ENCODE assay signal across 8 cellular contexts in the genomic region with DNA sequence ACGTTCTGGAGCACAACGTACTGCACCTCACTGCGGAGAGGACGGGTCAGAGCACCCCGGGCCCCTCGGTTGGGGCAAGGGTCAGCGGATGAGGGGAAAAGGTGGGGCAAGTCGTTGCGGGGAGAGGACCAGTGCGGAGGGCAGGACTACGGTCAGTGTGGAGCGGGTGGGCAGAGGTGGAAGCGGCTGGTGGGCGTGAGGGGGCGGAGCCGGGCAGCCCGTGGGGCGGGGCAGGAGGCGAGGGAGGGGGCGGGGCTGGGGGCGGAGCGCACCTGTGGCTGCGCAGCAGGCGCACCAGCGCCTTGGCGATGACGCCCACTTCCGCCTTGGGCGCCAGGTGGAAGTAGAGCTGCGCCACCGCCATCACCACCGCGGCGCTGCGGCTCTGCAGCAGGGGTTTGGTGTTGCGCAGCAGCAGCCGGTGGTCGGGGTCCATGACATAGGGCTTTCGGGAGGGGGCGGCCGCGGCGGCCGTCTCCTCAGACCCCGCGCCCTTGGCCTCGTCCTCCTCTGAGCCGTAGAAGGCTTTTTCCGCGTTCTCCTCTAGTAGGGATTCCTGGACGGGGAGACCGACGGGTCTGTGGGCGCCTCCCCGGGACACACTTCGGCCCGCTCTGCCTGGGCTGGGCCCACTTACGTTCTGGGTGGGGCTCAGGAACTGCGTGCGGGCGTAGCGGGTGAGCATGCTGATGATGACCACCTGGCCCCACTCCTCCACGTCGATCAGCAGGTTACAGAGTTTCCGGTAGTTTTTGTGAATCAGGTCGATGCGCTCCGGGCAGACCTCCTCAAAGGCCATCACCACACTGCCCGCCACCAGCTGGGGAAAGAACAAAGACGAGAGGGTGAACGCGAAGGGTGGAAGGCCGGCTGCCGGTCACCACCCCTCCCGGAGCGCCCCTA. TPM values are rescaled to one million over a fixed set of nuclear protein-coding genes. Genes with fewer than 3 reads are reported as not detected.
A peak's percentile ranks its signal among the peaks of the same experiment; 100 is the strongest.
DNase-seq lines count a peak whose midpoint lies in the region; ATAC-seq, FAIRE-seq and TF ChIP-seq lines count a peak whose summit lies in the region.

No MANE protein-coding gene starts in this region.

- peak; percentile 87 to 88 for TF ChIP-seq POLR2A in H1 (IDR thresholded peaks at IDR 0.05; ENCODE audit: control extremely low read depth in 1 of 2, low read depth in 2 of 2, low read length in 2 of 2)

- peak; percentile 58 for DNase-seq in CD1c-positive myeloid dendritic cell (ENCODE audit: extremely low spot score)
- peak; percentile 74 for DNase-seq in Jurkat, Clone E6-1 (ENCODE audit: low read depth, low spot score)
- DNase-seq in activated CD4-positive, alpha-beta T cell treated with anti-CD3 and anti-CD28 coated beads, Interleukin-2, amount 10 ng/mL, durations not matched to agents 7 days and 5 days = peak; percentile 68
- peak; percentile 82 to 88 for DNase-seq in H1 (ENCODE audit: low read depth in 1 of 2, low spot score in 2 of 2)
- peak; percentile 70 to 75 for DNase-seq in trophoblast cell
- no peak for DNase-seq in HCEC 1CT

- peak overlapping the region; percentile 85 for H3K18ac ChIP-seq in H1 (ENCODE audit: extremely low read depth, low read length)
- peak overlapping the region; percentile 69 for H3K18ac ChIP-seq in trophoblast cell (ENCODE audit: low read length)

- H3K27ac Mint-ChIP-seq in activated CD4-positive, alpha-beta T cell treated with anti-CD3 and anti-CD28 coated beads, Interleukin-2, amount 10 ng/mL, durations not matched to agents 7 days and 5 days = peak overlapping the region; percentile 33

- no peak for FAIRE-seq in H1 (lab: Jason Lieb, UNC)

- peak overlapping the region; percentile 8 for H3K4ac ChIP-seq in H1 (replicated peaks; ENCODE audit: insufficient read length, low read depth, low read length)
- H3K4ac ChIP-seq in trophoblast cell (ENCODE audit: low read depth, low read length) = peak overlapping the region; percentile 21

- peaks cover 15% of the 10 kb centered on the region; the same call in 1 of the 2 replicates for H3K23me2 ChIP-seq in H1 (ENCODE audit: low read depth, low read length)

- H2AK5ac ChIP-seq in H1 (ENCODE audit: low read depth, low read length) (peak overlapping the region; percentile 33; the same call in 1 of the 2 replicates), trophoblast cell (ENCODE audit: low read length) (no peak overlapping the region)

- no peak for TF ChIP-seq EP300 in H1 (IDR thresholded peaks at IDR 0.05; ENCODE audit: borderline replicate concordance in 1 of 2, low read depth in 2 of 2, low read length in 2 of 2)

- H3K36me3 Mint-ChIP-seq in activated CD4-positive, alpha-beta T cell treated with anti-CD3 and anti-CD28 coated beads, Interleukin-2, amount 10 ng/mL, durations not matched to agents 7 days and 5 days (ENCODE audit: low read depth) = no peaks in the 10 kb centered on the region

- H3K27me3 Mint-ChIP-seq in activated CD4-positive, alpha-beta T cell treated with anti-CD3 and anti-CD28 coated beads, Interleukin-2, amount 10 ng/mL, durations not matched to agents 7 days and 5 days = peaks cover 30% of the 10 kb centered on the region

- H3K27ac ChIP-seq in H1 (ENCODE audit: low read depth, low read length) (peak overlapping the region; percentile 76), trophoblast cell (ENCODE audit: low read depth, low read length) (no peak overlapping the region), urinary bladder (ENCODE audit: low read depth) (no peak overlapping the region)

- no peaks in the 10 kb centered on the region for H3K9me3 ChIP-seq in H1 (ENCODE audit: insufficient read depth in 2 of 2, low read depth in 1 of 2, low read length in 1 of 2)
- H3K9me3 ChIP-seq in trophoblast cell (ENCODE audit: insufficient read depth, low read depth, low read length) = peaks cover 3% of the 10 kb centered on the region

- peak overlapping the region; percentile 74 for H3K4me3 Mint-ChIP-seq in activated CD4-positive, alpha-beta T cell treated with anti-CD3 and anti-CD28 coated beads, Interleukin-2, amount 10 ng/mL, durations not matched to agents 7 days and 5 days

- H3K79me1 ChIP-seq in H1 (ENCODE audit: low read depth, low read length) (no peaks in the 10 kb centered on the region), trophoblast cell (ENCODE audit: low read length) (peaks cover 3% of the 10 kb centered on the region)

- H2BK20ac ChIP-seq in H1 (ENCODE audit: low read length) = no peak overlapping the region; the same call in 1 of the 2 replicates

- no peaks in the 10 kb centered on the region for H4K20me1 ChIP-seq in H1 (replicated peaks in 1 of 2; ENCODE audit: control insufficient read depth in 1 of 2, insufficient read depth in 2 of 2, low read length in 2 of 2)

- H3K4me2 ChIP-seq in H1 (ENCODE audit: insufficient read depth in 1 of 2, low read depth in 2 of 2, low read length in 2 of 2) (peak overlapping the region; percentile 92 to 99), trophoblast cell (ENCODE audit: low read length) (peak overlapping the region; percentile 90)

- H3K79me2 ChIP-seq in H1 (ENCODE audit: control insufficient read depth in 1 of 2, insufficient read depth in 2 of 2, low read length in 2 of 2) (no peaks in the 10 kb centered on the region), trophoblast cell (ENCODE audit: control insufficient read depth, insufficient read depth, low read length, poor library complexity) (peaks cover 3% of the 10 kb centered on the region)

- H3K36me3 ChIP-seq in H1 (ENCODE audit: control insufficient read depth in 2 of 4, insufficient read depth in 4 of 4, low read length in 3 of 4) (no peaks in the 10 kb centered on the region), trophoblast cell (ENCODE audit: control insufficient read depth in 1 of 2, insufficient read depth in 2 of 2, low read length in 2 of 2) (no peaks in the 10 kb centered on the region), urinary bladder (ENCODE audit: insufficient read depth) (no peaks in the 10 kb centered on the region)

- ATAC-seq in GM19455 (IDR thresholded peaks at IDR 0.05; ENCODE audit: unreplicated experiment) = peak; percentile 78

- H2BK120ac ChIP-seq in H1 (replicated peaks; ENCODE audit: low read depth, low read length) = no peak overlapping the region
- H2BK120ac ChIP-seq in trophoblast cell (ENCODE audit: insufficient read depth, low read length, poor library complexity) = peak overlapping the region; percentile 31

- peak overlapping the region; percentile 88 for H4K12ac ChIP-seq in trophoblast cell (ENCODE audit: low read depth, low read length)

- H4K5ac ChIP-seq in H1 (ENCODE audit: insufficient read length, low read depth, low read length) = peak overlapping the region; percentile 76

- H4K8ac ChIP-seq in H1 (ENCODE audit: extremely low read depth, insufficient read depth, low read length) = peak overlapping the region; percentile 94
- peak overlapping the region; percentile 82 for H4K8ac ChIP-seq in trophoblast cell (ENCODE audit: low read depth, low read length)

- peaks cover 10% of the 10 kb centered on the region for H3K4me1 Mint-ChIP-seq in activated CD4-positive, alpha-beta T cell treated with anti-CD3 and anti-CD28 coated beads, Interleukin-2, amount 10 ng/mL, durations not matched to agents 7 days and 5 days

- H4K91ac ChIP-seq in H1 (replicated peaks; ENCODE audit: insufficient read length, low read length) (peak overlapping the region; percentile 87), trophoblast cell (ENCODE audit: low read depth, low read length) (peak overlapping the region; percentile 74)

- H3K14ac ChIP-seq in H1 (ENCODE audit: insufficient read length) (no peak overlapping the region), trophoblast cell (ENCODE audit: low read length) (peak overlapping the region; percentile 54)

- peak overlapping the region; percentile 64 for H3K4me3 ChIP-seq in Jurkat, Clone E6-1 (ENCODE audit: low read length)
- H3K4me3 ChIP-seq in H1 (ENCODE audit: extremely low read depth in 1 of 4, insufficient read depth in 2 of 4, low read depth in 3 of 4, low read length in 4 of 4) (peak overlapping the region; percentile 61 to 76 (median 71)), trophoblast cell (ENCODE audit: low read depth, low read length) (peak overlapping the region; percentile 72), urinary bladder (ENCODE audit: low read depth, low read length) (peak overlapping the region; percentile 36)

- peak; percentile 65 to 70 for TF ChIP-seq RAD21 in H1 (IDR thresholded peaks at IDR 0.05 in 1 of 2, conservative IDR thresholded peaks at IDR 0.05 in 1 of 2; ENCODE audit: low read depth in 2 of 2, low read length in 2 of 2)

- H3K4me1 ChIP-seq in H1 (replicated peaks in 1 of 4; ENCODE audit: control insufficient read depth in 3 of 4, insufficient read depth in 4 of 4, low read length in 3 of 4) = peaks cover 0 to 8% (median 3%) of the 10 kb centered on the region in 4 experiments; a peak in 4 of 7 replicates
- peaks cover 11% of the 10 kb centered on the region in 2 experiments for H3K4me1 ChIP-seq in trophoblast cell (ENCODE audit: control insufficient read depth in 1 of 2, insufficient read depth in 2 of 2, low read length in 2 of 2)
- no peaks in the 10 kb centered on the region for H3K4me1 ChIP-seq in urinary bladder (ENCODE audit: insufficient read depth)

- CTCF ChIA-PET in activated CD4-positive, alpha-beta T cell treated with anti-CD3 and anti-CD28 coated beads, Interleukin-2, amount 10 ng/mL, durations not matched to agents 7 days and 5 days (lab: Charles Lee) = interaction anchor here (0.6 kb wide), 1 partner anchor 727 kb away, joined by 3 read pairs; no protein-coding TSS in a partner anchor
- CTCF ChIA-PET in H1 (lab: Charles Lee; ENCODE audit: partially characterized antibody) = interaction anchor here (0.9 to 1.5 kb wide), 10 partner anchors 8 to 150 kb away, joined by 3 to 6 read pairs (median 4); partner anchors contain the start of gene CPEB1

- peak overlapping the region in 3 of 4 experiments; percentile 49 to 82 (median 52); a peak in 6 of 7 replicates for H3K9ac ChIP-seq in H1 (replicated peaks in 1 of 4; ENCODE audit: extremely low read depth in 1 of 4, low read depth in 3 of 4, low read length in 3 of 4)
- H3K9ac ChIP-seq in trophoblast cell (ENCODE audit: low read length) = peak overlapping the region; percentile 60

- H2BK15ac ChIP-seq in H1 (ENCODE audit: low read length) = peak overlapping the region; percentile 97; the same call in 1 of the 2 replicates

- peaks cover 0 to 10% (median 3%) of the 10 kb centered on the region in 4 experiments; a peak in 4 of 7 replicates for H3K27me3 ChIP-seq in H1 (replicated peaks in 1 of 4; ENCODE audit: control insufficient read depth in 3 of 4, extremely low read depth in 1 of 4, insufficient read depth in 3 of 4, low read length in 3 of 4)
- H3K27me3 ChIP-seq in trophoblast cell (ENCODE audit: insufficient read depth, low read length) = no peaks in the 10 kb centered on the region

- POLR2A ChIA-PET in activated CD4-positive, alpha-beta T cell treated with anti-CD3 and anti-CD28 coated beads, Interleukin-2, amount 10 ng/mL, durations not matched to agents 7 days and 5 days (lab: Charles Lee) = no interaction called here
- POLR2A ChIA-PET in H1 (lab: Charles Lee; ENCODE audit: partially characterized antibody) = interaction anchor here (1.0 to 2.6 kb wide), 15 partner anchors 13 to 148 kb away, joined by 3 to 15 read pairs (median 5); partner anchors contain the start of genes AP3B2 and RPS17

- H2BK5ac ChIP-seq in H1 (ENCODE audit: low read depth, low read length) = peak overlapping the region; percentile 84
- no peak overlapping the region for H2BK5ac ChIP-seq in trophoblast cell (ENCODE audit: low read depth, low read length, poor library complexity)

- peak; percentile 52 to 65 (median 55) for TF ChIP-seq CTCF in H1 (IDR thresholded peaks at IDR 0.05; ENCODE audit: control extremely low read depth in 1 of 3, insufficient read depth in 1 of 3, low read depth in 1 of 3, low read length in 3 of 3)

- WGBS in H1 (ENCODE audit: extremely low coverage in 1 of 2, insufficient coverage in 1 of 2, insufficient read length in 1 of 2, insufficient replicate concordance in 2 of 2, low coverage in 1 of 2, low lambda C conversion rate in 2 of 2, missing lambda C conversion rate in 1 of 2), 2 experiments = 6% methylated on average over 59 of the region's 76 CpGs; no CpG with 5 or more reads in 1 of the 2 experiments
- WGBS in trophoblast cell (ENCODE audit: extremely low coverage, insufficient coverage, insufficient read length) = no CpG with 5 or more reads among the region's 76 CpGs
- 2% methylated on average over 76 of the region's 76 CpGs for WGBS in urinary bladder

- H3K9me3 Mint-ChIP-seq in activated CD4-positive, alpha-beta T cell treated with anti-CD3 and anti-CD28 coated beads, Interleukin-2, amount 10 ng/mL, durations not matched to agents 7 days and 5 days = no peaks in the 10 kb centered on the region

- H2AFZ ChIP-seq in H1 (ENCODE audit: low read length) (peak overlapping the region; percentile 97; the same call in 1 of the 2 replicates), trophoblast cell (ENCODE audit: insufficient read depth, low read length, poor library complexity) (peak overlapping the region; percentile 92)

- H3K23ac ChIP-seq in H1 (ENCODE audit: insufficient read length) (no peak overlapping the region), trophoblast cell (ENCODE audit: low read length) (no peak overlapping the region)

- H2BK12ac ChIP-seq in H1 (ENCODE audit: low read depth, low read length) (peak overlapping the region; percentile 75; the same call in 1 of the 2 replicates), trophoblast cell (ENCODE audit: low read length) (no peak overlapping the region)

- peak overlapping the region; percentile 52 for H3K56ac ChIP-seq in H1 (replicated peaks; ENCODE audit: insufficient read length, low read depth, low read length)

RNA-seq across cellular contexts. Expression of gene AP3B2, which starts 29.2 kb away (rescaled TPM):
- polyA plus RNA-seq in Jurkat, Clone E6-1 (2012; ENCODE audit: insufficient read depth, insufficient read length) = 9.2 TPM
- under 1 TPM in 1 of 2 experiments, not detected in 1; 0.08 TPM for total RNA-seq in activated CD4-positive, alpha-beta T cell treated with anti-CD3 and anti-CD28 coated beads, Interleukin-2, amount 10 ng/mL, durations not matched to agents 7 days and 5 days
- 23.6 and 25.7 TPM in 2 replicates for total RNA-seq in H1 (2021; fragmentation: NEBNext Ultra II Directional; extraction: Animal tissue kit (Norgen Biotek cat#: 25700))
- polyA plus RNA-seq in H1 (2011; rRNA removed) (21.8 and 23.2 TPM in 2 replicates), urinary bladder (2.2 TPM)
- 18.4 TPM for polyA plus RNA-seq in H1 (2011; cell fraction: cytosol; rRNA removed)
- 61.5 TPM for polyA plus RNA-seq in H1 (2011; cell fraction: nucleus; rRNA removed)
- polyA plus RNA-seq in H1 (2012, experiment 1 of 2) = 21.5 to 27.7 TPM (median 25.3 TPM) in 4 replicates
- polyA plus RNA-seq in H1 (2012, experiment 2 of 2) = 12.3 TPM
- 12.0 TPM for polyA plus RNA-seq in H1 (2013, experiment 1 of 2)
- polyA plus RNA-seq in H1 (2013, experiment 2 of 2) = 12.4 TPM
- polyA minus RNA-seq in H1 (2011; rRNA and poly(A)+ RNA removed) = 21.7 and 23.2 TPM in 2 replicates
- polyA minus RNA-seq in H1 (2011; cell fraction: cytosol; rRNA and poly(A)+ RNA removed) = 10.1 TPM
- 14.6 TPM for polyA minus RNA-seq in H1 (2011; cell fraction: nucleus; rRNA and poly(A)+ RNA removed)
- polyA plus RNA-seq in trophoblast cell (2013) = 1.5 and 1.6 TPM in 2 replicates
- total RNA-seq in urinary bladder = 2.0 TPM

RNA-seq across cellular contexts. Expression of gene CPEB1, which starts 33.3 kb away (rescaled TPM):
- 11.6 TPM for polyA plus RNA-seq in Jurkat, Clone E6-1 (2012; ENCODE audit: insufficient read depth, insufficient read length)
- total RNA-seq in activated CD4-positive, alpha-beta T cell treated with anti-CD3 and anti-CD28 coated beads, Interleukin-2, amount 10 ng/mL, durations not matched to agents 7 days and 5 days = not detected
- total RNA-seq in H1 (2021; fragmentation: NEBNext Ultra II Directional; extraction: Animal tissue kit (Norgen Biotek cat#: 25700)) = 4.0 and 4.5 TPM in 2 replicates
- polyA plus RNA-seq in H1 (2011; rRNA removed) (4.4 and 5.4 TPM in 2 replicates), urinary bladder (11.0 TPM)
- 2.6 TPM for polyA plus RNA-seq in H1 (2011; cell fraction: cytosol; rRNA removed)
- polyA plus RNA-seq in H1 (2011; cell fraction: nucleus; rRNA removed) = 8.0 TPM
- polyA plus RNA-seq in H1 (2012, experiment 1 of 2) = 2.0 to 4.5 TPM (median 2.8 TPM) in 4 replicates
- 1.4 TPM for polyA plus RNA-seq in H1 (2012, experiment 2 of 2)
- 2.0 TPM for polyA plus RNA-seq in H1 (2013, experiment 1 of 2)
- polyA plus RNA-seq in H1 (2013, experiment 2 of 2) = 2.2 TPM
- 3.8 and 5.9 TPM in 2 replicates for polyA minus RNA-seq in H1 (2011; rRNA and poly(A)+ RNA removed)
- 1.8 TPM for polyA minus RNA-seq in H1 (2011; cell fraction: cytosol; rRNA and poly(A)+ RNA removed)
- 6.0 TPM for polyA minus RNA-seq in H1 (2011; cell fraction: nucleus; rRNA and poly(A)+ RNA removed)
- polyA plus RNA-seq in trophoblast cell (2013) = 0.04 TPM in 1 of 2 replicates, not detected in the other
- total RNA-seq in urinary bladder = 4.7 TPM
